Comparison of ENCODE assay signal across 13 cellular contexts in genomic region chr9:91611582-91611981, GRCh38.
"Had no signal": no experiment of that assay in that cellular context is flagged by ENCODE, and none has a peak within 500 bp of the region (broad histone marks: within the 10 kb centered on the region; RNA-seq: fewer than 3 reads in every experiment).

No MANE protein-coding gene starts in this region.

- H3K9me3 ChIP-seq: adrenal gland, colonic mucosa, prostate gland, upper lobe of right lung had no signal

- H3K36me3 ChIP-seq: adrenal gland, colonic mucosa, prostate gland, upper lobe of right lung had no signal

- H3K4me1 ChIP-seq: adrenal gland, colonic mucosa, prostate gland, upper lobe of right lung had no signal

- H3K27ac ChIP-seq: adrenal gland, colonic mucosa, prostate gland, upper lobe of right lung had no signal

- H3K9me3 Mint-ChIP-seq: activated naive CD4-positive, alpha-beta T cell treated with anti-CD3 and anti-CD28 coated beads, Interleukin-2, amount 10 ng/mL, durations not matched to agents 7 days and 5 days; activated T-helper 2 cell treated with anti-CD3 and anti-CD28 coated beads, Interferon-gamma antibody, Interleukin-2, Interleukin-4, amounts not matched to agents 10 μg/mL and 5 μg/mL and 100 μg/mL, durations not matched to agents 14 hours and 24 hours and 36 hours; stimulated activated naive CD8-positive, alpha-beta T cell treated with anti-CD3 and anti-CD28 coated beads, Interleukin-15, Interleukin-2, amounts not matched to agents 100 ng/mL and 50 ng/mL, for 24 hours; T-helper 2 cell treated with Interferon-gamma antibody and Interleukin-4, amounts not matched to agents 5 μg/mL and 100 μg/mL, for 36 hours had no signal

- H3K4me3 Mint-ChIP-seq: activated naive CD4-positive, alpha-beta T cell treated with anti-CD3 and anti-CD28 coated beads, Interleukin-2, amount 10 ng/mL, durations not matched to agents 7 days and 5 days; nephron; stimulated activated naive CD8-positive, alpha-beta T cell treated with anti-CD3 and anti-CD28 coated beads, Interleukin-15, Interleukin-2, amounts not matched to agents 100 ng/mL and 50 ng/mL, for 24 hours; T-helper 2 cell treated with Interferon-gamma antibody and Interleukin-4, amounts not matched to agents 5 μg/mL and 100 μg/mL, for 36 hours had no signal

- ATAC-seq: activated CD4-positive, CD25-positive, alpha-beta regulatory T cell treated with anti-CD3 and anti-CD28 coated beads, Interleukin-2, amount 50 U/mL, for 24 hours; sciatic nerve; upper lobe of right lung had no signal

- H3K36me3 Mint-ChIP-seq: activated naive CD4-positive, alpha-beta T cell treated with anti-CD3 and anti-CD28 coated beads, Interleukin-2, amount 10 ng/mL, durations not matched to agents 7 days and 5 days had no signal

- H3K27me3 ChIP-seq: adrenal gland, colonic mucosa, upper lobe of right lung had no signal

- H3K27ac Mint-ChIP-seq: activated naive CD4-positive, alpha-beta T cell treated with anti-CD3 and anti-CD28 coated beads, Interleukin-2, amount 10 ng/mL, durations not matched to agents 7 days and 5 days; activated T-helper 2 cell treated with anti-CD3 and anti-CD28 coated beads, Interferon-gamma antibody, Interleukin-2, Interleukin-4, amounts not matched to agents 10 μg/mL and 5 μg/mL and 100 μg/mL, durations not matched to agents 14 hours and 24 hours and 36 hours; nephron; stimulated activated naive CD8-positive, alpha-beta T cell treated with anti-CD3 and anti-CD28 coated beads, Interleukin-15, Interleukin-2, amounts not matched to agents 100 ng/mL and 50 ng/mL, for 24 hours; T-helper 2 cell treated with Interferon-gamma antibody and Interleukin-4, amounts not matched to agents 5 μg/mL and 100 μg/mL, for 36 hours had no signal

- H3K4me1 Mint-ChIP-seq: activated naive CD4-positive, alpha-beta T cell treated with anti-CD3 and anti-CD28 coated beads, Interleukin-2, amount 10 ng/mL, durations not matched to agents 7 days and 5 days; nephron had no signal

- DNase-seq: activated naive CD4-positive, alpha-beta T cell treated with anti-CD3 and anti-CD28 coated beads, Interleukin-2, amount 10 ng/mL, durations not matched to agents 7 days and 5 days; adrenal gland; colonic mucosa; mammary epithelial cell; SW 1271; upper lobe of right lung had no signal

- H3K4me3 ChIP-seq: adrenal gland, colonic mucosa, prostate gland, upper lobe of right lung had no signal
